ENCODE assay signal across 28 cellular contexts in the genomic region with DNA sequence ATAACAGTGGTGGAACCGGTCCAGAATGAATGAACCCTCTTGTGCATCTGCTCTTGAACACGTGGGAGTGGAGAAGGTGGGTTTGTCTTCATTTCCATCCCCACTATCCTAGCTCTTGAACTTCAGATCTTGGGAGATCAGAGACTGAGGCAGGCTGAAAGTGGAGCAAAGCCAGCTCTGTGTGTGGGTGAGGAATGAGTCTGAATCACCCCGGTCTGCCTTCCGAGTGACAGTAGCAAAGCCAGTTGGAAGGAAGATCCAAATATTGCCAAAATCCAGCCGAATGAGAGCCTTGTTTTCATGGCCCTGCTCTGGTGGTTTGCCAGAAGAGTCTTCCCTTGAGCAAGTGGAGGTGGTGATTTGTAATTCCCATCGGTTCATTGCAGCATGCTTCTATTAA. TPM values are rescaled to one million over a fixed set of nuclear protein-coding genes. Genes with fewer than 3 reads are reported as not detected.
"Had no signal": no experiment of that assay in that cellular context is flagged by ENCODE, and none has a peak within 500 bp of the region (broad histone marks: within the 10 kb centered on the region; RNA-seq: fewer than 3 reads in every experiment).

No MANE protein-coding gene starts in this region.

- H3K4me2 ChIP-seq: neural progenitor cell had no signal

- H3K4me3 Mint-ChIP-seq: activated CD4-positive, alpha-beta memory T cell treated with anti-CD3 and anti-CD28 coated beads for 36 hours; activated CD4-positive, alpha-beta T cell treated with anti-CD3 and anti-CD28 coated beads, Interleukin-2, amount 10 ng/mL, durations not matched to agents 24 days and 14 days; activated naive CD4-positive, alpha-beta T cell treated with anti-CD3 and anti-CD28 coated beads for 36 hours; activated naive CD8-positive, alpha-beta T cell treated with anti-CD3 and anti-CD28 coated beads for 36 hours; activated T-helper 1 cell treated with anti-CD3 and anti-CD28 coated beads, Interleukin-12 subunit alpha, Interleukin-12 subunit beta, Interleukin-2, Interleukin-4 antibody, amounts not matched to agents 30 ng/mL and 10 ng/mL and 1 ng/mL, durations not matched to agents 14 hours and 24 hours and 36 hours; natural killer cell; neural progenitor cell; T-helper 17 cell had no signal

- H3K9ac ChIP-seq: neural progenitor cell had no signal

- H3K27ac ChIP-seq: adrenal gland, ascending aorta, brain microvascular endothelial cell, gastrocnemius medialis, neural progenitor cell, spleen, testis, transverse colon had no signal

- ATAC-seq: esophagus mucosa, gastrocnemius medialis, natural killer cell, right cardiac atrium, T-helper 17 cell had no signal

- H3K36me3 Mint-ChIP-seq: activated CD4-positive, alpha-beta memory T cell treated with anti-CD3 and anti-CD28 coated beads for 36 hours; activated naive CD8-positive, alpha-beta T cell treated with anti-CD3 and anti-CD28 coated beads for 36 hours; natural killer cell; neural progenitor cell had no signal

- H3K9me3 ChIP-seq: adrenal gland, ascending aorta, gastrocnemius medialis, spleen, testis, transverse colon had no signal

- H3K36me3 ChIP-seq: adrenal gland, ascending aorta, brain microvascular endothelial cell, gastrocnemius medialis, neural progenitor cell, spleen, transverse colon had no signal

- H3K4me1 Mint-ChIP-seq: activated CD4-positive, alpha-beta T cell treated with anti-CD3 and anti-CD28 coated beads, Interleukin-2, amount 10 ng/mL, durations not matched to agents 24 days and 14 days; activated naive CD8-positive, alpha-beta T cell treated with anti-CD3 and anti-CD28 coated beads for 36 hours; natural killer cell; neural progenitor cell; T-helper 17 cell had no signal

- H3K4me1 ChIP-seq: adrenal gland, ascending aorta, gastrocnemius medialis, spleen, testis, transverse colon had no signal

- H2AFZ ChIP-seq: neural progenitor cell had no signal

- H3K27ac Mint-ChIP-seq: activated CD4-positive, alpha-beta memory T cell treated with anti-CD3 and anti-CD28 coated beads for 36 hours; activated CD4-positive, alpha-beta T cell treated with anti-CD3 and anti-CD28 coated beads, Interleukin-2, amount 10 ng/mL, durations not matched to agents 24 days and 14 days; activated naive CD4-positive, alpha-beta T cell treated with anti-CD3 and anti-CD28 coated beads for 36 hours; activated naive CD8-positive, alpha-beta T cell treated with anti-CD3 and anti-CD28 coated beads for 36 hours; activated T-helper 1 cell treated with anti-CD3 and anti-CD28 coated beads, Interleukin-12 subunit alpha, Interleukin-12 subunit beta, Interleukin-2, Interleukin-4 antibody, amounts not matched to agents 30 ng/mL and 10 ng/mL and 1 ng/mL, durations not matched to agents 14 hours and 24 hours and 36 hours; natural killer cell; neural progenitor cell; T-helper 17 cell had no signal

- DNase-seq: activated CD4-positive, alpha-beta memory T cell treated with anti-CD3 and anti-CD28 coated beads for 36 hours; activated CD4-positive, alpha-beta T cell treated with anti-CD3 and anti-CD28 coated beads, Interleukin-2, amount 10 ng/mL, durations not matched to agents 24 days and 14 days; activated CD4-positive, CD25-positive, alpha-beta regulatory T cell treated with anti-CD3 and anti-CD28 coated beads, Interleukin-2, amount 50 U/mL, for 72 hours; activated CD8-positive, alpha-beta memory T cell treated with anti-CD3 and anti-CD28 coated beads, Interleukin-2, amount 50 U/mL, for 4 hours; activated effector memory CD4-positive, alpha-beta T cell treated with anti-CD3 and anti-CD28 coated beads, Interleukin-2, amount 50 U/mL, for 16 hours; activated naive CD4-positive, alpha-beta T cell treated with anti-CD3 and anti-CD28 coated beads for 36 hours; activated naive CD8-positive, alpha-beta T cell treated with anti-CD3 and anti-CD28 coated beads for 36 hours; activated T-cell treated with anti-CD3 and anti-CD28 coated beads, Interleukin-2, amount 50 U/mL, for 1 hour; adrenal gland; brain microvascular endothelial cell; cortex of kidney; gastrocnemius medialis; mesenchymal stem cell; natural killer cell; right cardiac atrium; spleen; stimulated activated naive CD4-positive, alpha-beta T cell; T-helper 17 cell; T1000; testis; transverse colon had no signal

- H3K4me3 ChIP-seq: adrenal gland, ascending aorta, gastrocnemius medialis, neural progenitor cell, spleen, testis, transverse colon had no signal

- H3K9me3 Mint-ChIP-seq: activated CD4-positive, alpha-beta memory T cell treated with anti-CD3 and anti-CD28 coated beads for 36 hours; activated CD4-positive, alpha-beta T cell treated with anti-CD3 and anti-CD28 coated beads, Interleukin-2, amount 10 ng/mL, durations not matched to agents 24 days and 14 days; activated naive CD4-positive, alpha-beta T cell treated with anti-CD3 and anti-CD28 coated beads for 36 hours; activated naive CD8-positive, alpha-beta T cell treated with anti-CD3 and anti-CD28 coated beads for 36 hours; activated T-helper 1 cell treated with anti-CD3 and anti-CD28 coated beads, Interleukin-12 subunit alpha, Interleukin-12 subunit beta, Interleukin-2, Interleukin-4 antibody, amounts not matched to agents 30 ng/mL and 10 ng/mL and 1 ng/mL, durations not matched to agents 14 hours and 24 hours and 36 hours; natural killer cell; neural progenitor cell had no signal

- H3K27me3 ChIP-seq: adrenal gland, ascending aorta, brain microvascular endothelial cell, testis had no signal

RNA-seq across cellular contexts. Expression of a gene that starts 29.0 kb away (rescaled TPM):
- total RNA-seq: activated CD4-positive, alpha-beta memory T cell treated with anti-CD3 and anti-CD28 coated beads for 36 hours; activated CD4-positive, alpha-beta T cell treated with anti-CD3 and anti-CD28 coated beads, Interleukin-2, amount 10 ng/mL, durations not matched to agents 24 days and 14 days; activated CD8-positive, alpha-beta memory T cell treated with anti-CD3 and anti-CD28 coated beads for 36 hours; activated naive CD4-positive, alpha-beta T cell treated with anti-CD3 and anti-CD28 coated beads for 36 hours; activated naive CD8-positive, alpha-beta T cell treated with anti-CD3 and anti-CD28 coated beads for 36 hours; activated T-helper 1 cell treated with anti-CD3 and anti-CD28 coated beads, Interleukin-12 subunit alpha, Interleukin-12 subunit beta, Interleukin-2, Interleukin-4 antibody, amounts not matched to agents 30 ng/mL and 10 ng/mL and 1 ng/mL, durations not matched to agents 14 hours and 24 hours and 36 hours; ascending aorta; cardiac septum; esophagus mucosa; gastrocnemius medialis; mononuclear cell; natural killer cell; right cardiac atrium; spleen; T-helper 17 cell had no signal
- polyA plus RNA-seq: right cardiac atrium, spleen had no signal
